In the genomic region with DNA sequence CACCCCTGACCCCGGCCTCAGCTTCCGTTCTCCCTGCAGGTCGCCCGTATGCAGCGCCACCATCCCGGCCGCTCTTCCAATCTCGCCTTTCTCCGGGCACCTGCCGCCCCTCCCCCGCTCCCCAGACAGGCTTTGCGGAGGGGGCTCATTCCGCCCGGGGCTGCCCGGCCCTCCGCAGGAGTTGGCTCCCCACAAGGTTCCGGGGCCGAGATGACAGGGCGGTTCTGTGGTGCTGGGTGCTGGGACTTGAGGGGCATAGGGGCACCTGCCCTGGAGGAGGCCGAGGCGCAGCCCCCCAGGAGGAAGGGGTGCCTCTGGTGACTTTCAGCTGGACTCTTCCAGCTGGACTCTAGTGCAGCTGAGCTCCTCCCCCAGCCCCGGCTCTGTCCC, we compare ENCODE assay signal across 8 cellular contexts. TPM values are rescaled to one million over a fixed set of nuclear protein-coding genes. Genes with fewer than 3 reads are reported as not detected.
DNase-seq lines count a peak whose midpoint lies in the region; ATAC-seq and TF ChIP-seq lines count a peak whose summit lies in the region.
"Not testable (repeated sequence)": the region's sequence is repeated elsewhere in the genome, so short reads cannot be mapped to it uniquely, and the experiment has no call there.

No MANE protein-coding gene starts in this region.

- intact Hi-C loops in breast epithelium (cut with DNase I; ENCODE audit: low total_unique reads); cardiac septum (cut with DNase I); right lobe of liver (cut with DNase I); sigmoid colon (cut with DNase I); uterus (cut with DNase I; ENCODE audit: low total_unique reads): not testable (repeated sequence)

- peaks cover 24% of the 10 kb centered on the region for H3K27me3 Mint-ChIP-seq in T-helper 2 cell treated with Interferon-gamma antibody and Interleukin-4, amounts not matched to agents 5 μg/mL and 100 μg/mL, for 36 hours (ENCODE audit: low read depth)

- ATAC-seq in GM19438 (IDR thresholded peaks at IDR 0.05; ENCODE audit: low read depth, unreplicated experiment) (peak; percentile 14), right lobe of liver (peak; percentile 6 to 53 (median 22))

- H3K36me3 ChIP-seq in breast epithelium, right lobe of liver, sigmoid colon, uterus: not testable (repeated sequence)

- H3K4me3 ChIP-seq in HL-60 (replicated peaks; ENCODE audit: insufficient read depth, low read length) (peak overlapping the region; percentile 26; the same call in 1 of the 2 replicates), breast epithelium (peak overlapping the region; percentile 49 to 86 (median 58)), right lobe of liver (peak overlapping the region; percentile 43 to 66 (median 49)), sigmoid colon (peak overlapping the region; percentile 52 to 67 (median 60)), uterus (peak overlapping the region in 1 of 2 donors; percentile 84)

- DNase-seq in HL-60 (ENCODE audit: low read depth in 1 of 2, low spot score in 1 of 2); T-helper 2 cell treated with Interferon-gamma antibody and Interleukin-4, amounts not matched to agents 5 μg/mL and 100 μg/mL, for 36 hours (ENCODE audit: low spot score); breast epithelium (ENCODE audit: low spot score in 2 of 2): not testable (repeated sequence)
- DNase-seq in cardiac septum (ENCODE audit: low spot score) = peak; percentile 75
- DNase-seq in right lobe of liver = peak in 1 of 3 donors; percentile 65
- peak; percentile 66 for DNase-seq in sigmoid colon
- peak; percentile 19 to 31 for DNase-seq in uterus

- H3K4me3 Mint-ChIP-seq in T-helper 2 cell treated with Interferon-gamma antibody and Interleukin-4, amounts not matched to agents 5 μg/mL and 100 μg/mL, for 36 hours = peak overlapping the region; percentile 52

- H3K4me1 Mint-ChIP-seq in T-helper 2 cell treated with Interferon-gamma antibody and Interleukin-4, amounts not matched to agents 5 μg/mL and 100 μg/mL, for 36 hours (ENCODE audit: low read depth) = not testable (repeated sequence)

- WGBS in right lobe of liver (ENCODE audit: insufficient coverage, low coverage, low lambda C conversion rate, missing lambda C conversion rate) = 22% methylated on average over 6 of the region's 22 CpGs
- 3 to 6% methylated on average over 14 to 21 of the region's 22 CpGs for WGBS in sigmoid colon, 2 donors

- not testable (repeated sequence) for H3K27ac ChIP-seq in HL-60 (replicated peaks); breast epithelium
- H3K27ac ChIP-seq in right lobe of liver = peak overlapping the region in 1 of 3 donors; percentile 53
- H3K27ac ChIP-seq in sigmoid colon = peak overlapping the region in 3 of 4 donors; percentile 76 to 89 (median 89)
- peak overlapping the region in 1 of 2 donors; percentile 79 for H3K27ac ChIP-seq in uterus

- not testable (repeated sequence) for H3K36me3 Mint-ChIP-seq in T-helper 2 cell treated with Interferon-gamma antibody and Interleukin-4, amounts not matched to agents 5 μg/mL and 100 μg/mL, for 36 hours (ENCODE audit: low read depth)

- not testable (repeated sequence) for TF ChIP-seq POLR2A in breast epithelium (IDR thresholded peaks at IDR 0.05); right lobe of liver (IDR thresholded peaks at IDR 0.05); sigmoid colon (IDR thresholded peaks at IDR 0.05); uterus (IDR thresholded peaks at IDR 0.05)

- TF ChIP-seq EP300 in sigmoid colon (IDR thresholded peaks at IDR 0.05) = not testable (repeated sequence)

- H3K9me3 Mint-ChIP-seq in T-helper 2 cell treated with Interferon-gamma antibody and Interleukin-4, amounts not matched to agents 5 μg/mL and 100 μg/mL, for 36 hours = not testable (repeated sequence)

- TF ChIP-seq CTCF in HL-60 (IDR thresholded peaks at IDR 0.05; ENCODE audit: insufficient read depth, low read length); breast epithelium (IDR thresholded peaks at IDR 0.05); right lobe of liver (IDR thresholded peaks at IDR 0.05); sigmoid colon (IDR thresholded peaks at IDR 0.05); uterus (IDR thresholded peaks at IDR 0.05): not testable (repeated sequence)

- not testable (repeated sequence) for H3K27me3 ChIP-seq in HL-60 (ENCODE audit: insufficient read depth, poor library complexity, severe bottlenecking); breast epithelium; right lobe of liver; sigmoid colon; uterus

- not testable (repeated sequence) for H3K4me1 ChIP-seq in breast epithelium, right lobe of liver, sigmoid colon, uterus

- not testable (repeated sequence) for H3K27ac Mint-ChIP-seq in T-helper 2 cell treated with Interferon-gamma antibody and Interleukin-4, amounts not matched to agents 5 μg/mL and 100 μg/mL, for 36 hours

- peaks cover 0 to 10% of the 10 kb centered on the region in 2 donors for H3K9me3 ChIP-seq in breast epithelium
- not testable (repeated sequence) for H3K9me3 ChIP-seq in right lobe of liver, sigmoid colon, uterus

RNA-seq across cellular contexts. Expression of a gene that starts 0.9 kb away (rescaled TPM):
- total RNA-seq in breast epithelium (1 to 10 TPM; 2.9 to 4.3 (median 3.4) TPM), cardiac septum (7.3 TPM), right lobe of liver (1 to 10 TPM; 1.9 to 4.3 (median 2.4) TPM), sigmoid colon (10 to 100 TPM in 1 of 4 donors, 1 to 10 TPM in 3; 7.1 to 15.5 (median 7.6) TPM), uterus (1 to 10 TPM in 2 of 4 donors, under 1 TPM in 2; 0.26 to 8.0 (median 1.0) TPM)
- 1 to 10 TPM in 2 of 3 donors, under 1 TPM in 1; 0.60 to 3.2 (median 2.6) TPM for polyA plus RNA-seq in sigmoid colon
